In the genomic region with DNA sequence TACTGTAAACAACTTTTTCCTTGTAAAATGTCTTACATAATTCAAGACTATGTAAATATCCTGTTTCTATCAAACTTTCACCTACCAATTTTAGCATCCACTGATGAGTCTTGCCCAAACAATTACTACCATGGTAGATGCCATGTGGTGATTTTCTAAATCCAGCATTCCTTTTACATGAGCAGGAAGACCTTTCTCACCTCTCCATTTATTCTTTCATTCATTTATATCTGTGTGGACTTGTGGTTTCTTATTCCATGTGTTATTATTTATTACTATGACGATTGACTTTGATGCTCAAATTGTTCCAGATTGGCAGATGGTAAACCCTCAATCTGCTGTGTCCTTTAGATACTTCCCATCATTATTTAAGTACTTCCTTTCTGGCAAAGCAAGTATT, we compare ENCODE assay signal across 20 cellular contexts.
DNase-seq lines count a peak whose midpoint lies in the region; ATAC-seq and TF ChIP-seq lines count a peak whose summit lies in the region.
"Had no signal": no experiment of that assay in that cellular context is flagged by ENCODE, and none has a peak within 500 bp of the region (broad histone marks: within the 10 kb centered on the region; RNA-seq: fewer than 3 reads in every experiment).

No MANE protein-coding gene starts in this region.

- ATAC-seq in GM21786 (IDR thresholded peaks at IDR 0.05; ENCODE audit: unreplicated experiment) (no peak), heart left ventricle (no peak)
- ATAC-seq: left colon; stimulated activated effector memory CD8-positive, alpha-beta T cell treated with anti-CD3 and anti-CD28 coated beads, Interleukin-12 subunit alpha, Interleukin-12 subunit beta, amount 100 ng/mL, for 72 hours; upper lobe of right lung had no signal

- H3F3A ChIP-seq in PC-9 (ENCODE audit: insufficient read depth, low read depth) = peaks cover 18% of the 10 kb centered on the region

- H3K4me3 ChIP-seq in PC-9 (no peak overlapping the region; the same call in 1 of the 2 replicates), heart left ventricle (no peak overlapping the region)
- H3K4me3 ChIP-seq: breast epithelium, upper lobe of right lung had no signal

- no peaks in the 10 kb centered on the region for H4K20me1 ChIP-seq in PC-9 (ENCODE audit: insufficient read depth)

- no peak for TF ChIP-seq POLR2A in heart left ventricle (IDR thresholded peaks at IDR 0.05)

- CTCF ChIA-PET in PC-9 (lab: Charles Lee) = no interaction called here

- H3K9me2 ChIP-seq in PC-9 (ENCODE audit: insufficient read depth) = no peaks in the 10 kb centered on the region

- H3K27ac ChIP-seq in PC-9 (peak overlapping the region; percentile 57), heart left ventricle (no peak overlapping the region)
- H3K27ac ChIP-seq: breast epithelium, KMS-11, upper lobe of right lung had no signal

- intact Hi-C loops in PC-9 (cut with micrococcal nuclease; ENCODE audit: unreplicated experiment) (loop anchor here (10.0 kb wide), 1 partner anchor 145 kb away; no protein-coding TSS in a partner anchor), heart left ventricle (cut with DNase I) (no loop called here)

- WGBS in heart left ventricle, 4 donors = 60 to 72% (median 65%) methylated on average over 1 of the region's 1 CpG

- no peaks in the 10 kb centered on the region for H3K79me2 ChIP-seq in PC-9 (ENCODE audit: low read depth)

- no peak overlapping the region for H2AFZ ChIP-seq in PC-9

- DNase-seq in EH (ENCODE audit: low read depth) = peak; percentile 71
- peak in 1 of 2 experiments; percentile 97 for DNase-seq in PC-9
- DNase-seq in dermis blood vessel endothelial cell = peak; percentile 30
- peak; percentile 14 to 70 for DNase-seq in lung microvascular endothelial cell (ENCODE audit: low read depth in 2 of 2)
- DNase-seq in NCI-H446 (lab: John Stamatoyannopoulos, UW) = no peak
- no peak for DNase-seq in UCSD-AML1 (lab: John Stamatoyannopoulos, UW; ENCODE audit: unreplicated experiment)
- no peak for DNase-seq in heart left ventricle
- DNase-seq: activated CD8-positive, alpha-beta memory T cell treated with anti-CD3 and anti-CD28 coated beads, Interleukin-2, amount 50 U/mL, for 48 hours; activated naive CD4-positive, alpha-beta T cell treated with anti-CD3 and anti-CD28 coated beads for 36 hours; DMS53; H7; left colon; NCI-H2029; NCI-H774; small intestine; upper lobe of right lung had no signal

- peak overlapping the region; percentile 33 for H3K4me2 ChIP-seq in PC-9
- H3K4me2 ChIP-seq: KMS-11 had no signal

- 0 out of 2 replicates have a peak, but pooled peaks cover 10% of the 10 kb centered on the region for H3K36me3 ChIP-seq in PC-9 (ENCODE audit: low read depth)
- H3K36me3 ChIP-seq in heart left ventricle = peaks cover 0 to 42% (median 12%) of the 10 kb centered on the region in 9 donors
- H3K36me3 ChIP-seq: breast epithelium had no signal

- H3K27me3 ChIP-seq in PC-9 (ENCODE audit: insufficient read depth, low read depth) (no peaks in the 10 kb centered on the region), heart left ventricle (no peaks in the 10 kb centered on the region)
- H3K27me3 ChIP-seq: breast epithelium, upper lobe of right lung had no signal

- no peak for TF ChIP-seq CTCF in PC-9 (conservative IDR thresholded peaks at IDR 0.05)
- TF ChIP-seq CTCF in heart left ventricle (IDR thresholded peaks at IDR 0.05) = no peak

- H3K9me3 ChIP-seq in PC-9 (ENCODE audit: insufficient read depth, low read depth) (peaks cover 7% of the 10 kb centered on the region; the same call in 1 of the 2 replicates), heart left ventricle (no peaks in the 10 kb centered on the region)
- H3K9me3 ChIP-seq: breast epithelium, upper lobe of right lung had no signal

- no TSS peak for BruUV-seq in PC-9 (replicated peaks; lab: Mats Ljungman, UMichigan)

- H3K4me1 ChIP-seq in PC-9 (replicated peaks; ENCODE audit: insufficient read depth) = peaks cover 26% of the 10 kb centered on the region
- peaks cover 0 to 18% (median 0%) of the 10 kb centered on the region in 12 donors for H3K4me1 ChIP-seq in heart left ventricle
- H3K4me1 ChIP-seq: breast epithelium, upper lobe of right lung had no signal

- POLR2A ChIA-PET in PC-9 (lab: Charles Lee; ENCODE audit: unreplicated experiment) = no interaction called here

Comparison
In these comparisons a context has a peak if more than half of its experiments do, and no peak if none do; other contexts are left out.
1. DNase-seq: peak in EH (single experiment), dermis blood vessel endothelial cell (single experiment) and lung microvascular endothelial cell (2 of 2); none in NCI-H446 (0 of 2), UCSD-AML1 (single experiment) and heart left ventricle (0 of 5).